30 cellular contexts compared by ENCODE assay signal in the genomic region with DNA sequence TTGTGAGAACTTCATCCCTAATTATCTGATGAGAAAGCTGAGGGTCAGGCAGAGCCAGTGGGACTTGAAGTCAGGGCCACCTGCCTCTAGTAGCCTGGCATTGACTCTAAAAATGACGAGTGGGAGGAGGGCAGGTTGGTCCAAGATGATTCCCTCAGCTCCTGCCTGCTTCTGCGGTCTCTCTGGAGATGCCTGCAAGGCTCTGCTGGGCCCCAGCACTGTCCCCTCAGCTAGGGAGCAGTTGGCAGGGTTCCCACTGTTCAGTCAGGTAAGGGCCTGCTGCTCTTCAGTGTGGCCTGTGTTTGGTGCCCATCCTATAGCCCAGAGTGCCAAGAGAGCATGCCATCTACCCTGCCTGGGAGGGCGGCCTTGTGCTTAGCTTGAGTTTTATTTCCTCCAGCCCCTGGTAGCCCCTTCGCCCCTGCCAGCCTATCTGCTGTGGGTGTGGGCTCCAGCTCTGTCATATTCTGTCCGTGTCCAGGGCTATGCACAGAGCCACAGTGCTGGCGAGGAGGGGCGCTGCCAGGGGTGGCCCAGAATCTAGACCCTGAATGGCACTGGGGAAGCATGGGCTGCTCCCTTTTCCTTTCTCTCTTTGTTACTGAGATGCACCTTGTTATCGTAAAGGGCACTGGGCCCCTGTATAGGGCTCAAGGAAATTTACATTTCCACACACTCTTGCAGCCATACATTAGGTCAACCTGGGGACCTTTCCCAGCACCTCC.
"Had no signal": no experiment of that assay in that cellular context is flagged by ENCODE, and none has a peak within 500 bp of the region (broad histone marks: within the 10 kb centered on the region; RNA-seq: fewer than 3 reads in every experiment).

No MANE protein-coding gene starts in this region.

- FAIRE-seq: astrocyte had no signal

- DNase-seq: activated CD4-positive, alpha-beta memory T cell treated with anti-CD3 and anti-CD28 coated beads, Interleukin-2, amount 10 ng/mL, durations not matched to agents 7 days and 5 days; activated CD4-positive, alpha-beta T cell treated with anti-CD3 and anti-CD28 coated beads for 1 hour; activated CD4-positive, alpha-beta T cell treated with anti-CD3 and anti-CD28 coated beads for 48 hours; activated CD4-positive, CD25-positive, alpha-beta regulatory T cell; activated CD8-positive, alpha-beta memory T cell treated with anti-CD3 and anti-CD28 coated beads for 24 hours; activated CD8-positive, alpha-beta memory T cell treated with anti-CD3 and anti-CD28 coated beads, Interleukin-2, amount 10 ng/mL, durations not matched to agents 7 days and 5 days; activated CD8-positive, alpha-beta memory T cell treated with anti-CD3 and anti-CD28 coated beads, Interleukin-2, amount 50 U/mL, for 48 hours; activated effector memory CD4-positive, alpha-beta T cell treated with Interleukin-2 at 50 U/mL for 16 hours; activated naive CD4-positive, alpha-beta T cell treated with anti-CD3 and anti-CD28 coated beads, Interleukin-2, amount 10 ng/mL, durations not matched to agents 7 days and 5 days; activated naive CD8-positive, alpha-beta T cell treated with anti-CD3 and anti-CD28 coated beads, Interleukin-2, amount 50 U/mL, for 24 hours; activated T-cell treated with anti-CD3 and anti-CD28 coated beads, Interleukin-2, amount 50 U/mL, for 48 hours; body of pancreas; MM.1S; MV-4-11; NCI-H1092; NCI-H1436 treated with DMSO at 0.1 percent for 48 hours; NCI-H1694 treated with DMSO at 0.1 percent for 48 hours; NCI-H2029; NCI-H345; NCI-H524 treated with DMSO at 0.1 percent for 48 hours; OCI-M1; Right ventricle myocardium superior; SW 1271; T-helper 1 cell; T1000; WERI-Rb-1 had no signal

- ATAC-seq: activated CD8-positive, alpha-beta memory T cell treated with anti-CD3 and anti-CD28 coated beads, Interleukin-2, amount 10 ng/mL, durations not matched to agents 7 days and 5 days; body of pancreas had no signal

- H3K4me1 ChIP-seq: breast epithelium had no signal

- H3K9ac ChIP-seq: KMS-11 had no signal

- H3K9me3 ChIP-seq: body of pancreas, breast epithelium had no signal

- H3K4me3 ChIP-seq: body of pancreas, breast epithelium had no signal

- H3K27ac Mint-ChIP-seq: activated CD4-positive, alpha-beta memory T cell treated with anti-CD3 and anti-CD28 coated beads, Interleukin-2, amount 10 ng/mL, durations not matched to agents 7 days and 5 days; activated CD8-positive, alpha-beta memory T cell treated with anti-CD3 and anti-CD28 coated beads, Interleukin-2, amount 10 ng/mL, durations not matched to agents 7 days and 5 days; activated naive CD4-positive, alpha-beta T cell treated with anti-CD3 and anti-CD28 coated beads, Interleukin-2, amount 10 ng/mL, durations not matched to agents 7 days and 5 days; activated naive CD8-positive, alpha-beta T cell; activated naive CD8-positive, alpha-beta T cell treated with anti-CD3 and anti-CD28 coated beads, Interleukin-2, amount 50 U/mL, for 24 hours had no signal

- H3K4me3 Mint-ChIP-seq: activated CD4-positive, alpha-beta memory T cell treated with anti-CD3 and anti-CD28 coated beads, Interleukin-2, amount 10 ng/mL, durations not matched to agents 7 days and 5 days; activated CD8-positive, alpha-beta memory T cell treated with anti-CD3 and anti-CD28 coated beads, Interleukin-2, amount 10 ng/mL, durations not matched to agents 7 days and 5 days; activated naive CD4-positive, alpha-beta T cell treated with anti-CD3 and anti-CD28 coated beads, Interleukin-2, amount 10 ng/mL, durations not matched to agents 7 days and 5 days; activated naive CD8-positive, alpha-beta T cell; activated naive CD8-positive, alpha-beta T cell treated with anti-CD3 and anti-CD28 coated beads, Interleukin-2, amount 50 U/mL, for 24 hours had no signal

- H3K36me3 ChIP-seq: breast epithelium, WERI-Rb-1 had no signal

- H3K27me3 Mint-ChIP-seq: activated CD4-positive, alpha-beta memory T cell treated with anti-CD3 and anti-CD28 coated beads, Interleukin-2, amount 10 ng/mL, durations not matched to agents 7 days and 5 days; activated CD8-positive, alpha-beta memory T cell treated with anti-CD3 and anti-CD28 coated beads, Interleukin-2, amount 10 ng/mL, durations not matched to agents 7 days and 5 days; activated naive CD8-positive, alpha-beta T cell had no signal

- H3K4me2 ChIP-seq: KMS-11 had no signal

- H3K36me3 Mint-ChIP-seq: activated CD8-positive, alpha-beta memory T cell treated with anti-CD3 and anti-CD28 coated beads, Interleukin-2, amount 10 ng/mL, durations not matched to agents 7 days and 5 days; activated naive CD4-positive, alpha-beta T cell treated with anti-CD3 and anti-CD28 coated beads, Interleukin-2, amount 10 ng/mL, durations not matched to agents 7 days and 5 days; activated naive CD8-positive, alpha-beta T cell had no signal

- H3K27ac ChIP-seq: body of pancreas, breast epithelium, KMS-11, WERI-Rb-1 had no signal

- H3K27me3 ChIP-seq: body of pancreas, breast epithelium had no signal

- H3K9me3 Mint-ChIP-seq: activated CD4-positive, alpha-beta memory T cell treated with anti-CD3 and anti-CD28 coated beads, Interleukin-2, amount 10 ng/mL, durations not matched to agents 7 days and 5 days; activated naive CD4-positive, alpha-beta T cell treated with anti-CD3 and anti-CD28 coated beads, Interleukin-2, amount 10 ng/mL, durations not matched to agents 7 days and 5 days; activated naive CD8-positive, alpha-beta T cell treated with anti-CD3 and anti-CD28 coated beads, Interleukin-2, amount 50 U/mL, for 24 hours had no signal
